In genomic region chr14:97116546-97116945, GRCh38 we compare ENCODE assay signal across 25 cellular contexts.
"Had no signal": no experiment of that assay in that cellular context is flagged by ENCODE, and none has a peak within 500 bp of the region (broad histone marks: within the 10 kb centered on the region; RNA-seq: fewer than 3 reads in every experiment).

No MANE protein-coding gene starts in this region.

- H3K9me3 ChIP-seq: left lung, lower lobe of right lung, pancreas, prostate gland, suprapubic skin, thoracic aorta, tibial artery, upper lobe of right lung had no signal

- H3K36me3 ChIP-seq: left lung, lower lobe of right lung, pancreas, prostate gland, suprapubic skin, thoracic aorta, tibial artery, upper lobe of right lung had no signal

- ATAC-seq: left colon; left lung; lower lobe of right lung; naive thymus-derived CD8-positive, alpha-beta T cell; pancreas; right cardiac atrium; sciatic nerve; stimulated activated effector memory CD8-positive, alpha-beta T cell treated with anti-CD3 and anti-CD28 coated beads, Interleukin-12 subunit alpha, Interleukin-12 subunit beta, amount 100 ng/mL, for 72 hours; upper lobe of right lung had no signal

- H3K4me1 ChIP-seq: left lung, lower lobe of right lung, pancreas, prostate gland, suprapubic skin, tibial artery, upper lobe of right lung had no signal

- H3K4me3 ChIP-seq: left lung, lower lobe of right lung, pancreas, prostate gland, skin epidermis, suprapubic skin, thoracic aorta, tibial artery, upper lobe of right lung had no signal

- DNase-seq: hippocampal formation; kidney glomerular epithelial cell; left colon; left lung; lower lobe of right lung; mammary epithelial cell; mesenchymal stem cell; naive thymus-derived CD8-positive, alpha-beta T cell; nucleus accumbens; pancreas; posterior cingulate gyrus; retina; right cardiac atrium; stimulated activated CD4-positive, alpha-beta T cell treated with anti-CD3 and anti-CD28 coated beads, Interleukin-12 subunit alpha, Interleukin-12 subunit beta, amount 100 ng/mL, for 4 hours; stimulated activated CD4-positive, alpha-beta T cell treated with anti-CD3 and anti-CD28 coated beads, Interleukin-4, amount 100 ng/mL, for 24 hours; stimulated activated naive CD4-positive, alpha-beta T cell; tibial artery; trophoblast cell; upper lobe of right lung had no signal

- H3K27ac ChIP-seq: left lung, lower lobe of right lung, pancreas, prostate gland, skin epidermis, suprapubic skin, thoracic aorta, tibial artery, upper lobe of right lung had no signal

- H3K27me3 ChIP-seq: pancreas, tibial artery, upper lobe of right lung had no signal
